31 cellular contexts compared by ENCODE assay signal in genomic region chr3:66812741-66813140, GRCh38.
"Had no signal": no experiment of that assay in that cellular context is flagged by ENCODE, and none has a peak within 500 bp of the region (broad histone marks: within the 10 kb centered on the region; RNA-seq: fewer than 3 reads in every experiment).

No MANE protein-coding gene starts in this region.

- H3K27ac Mint-ChIP-seq: activated CD4-positive, alpha-beta memory T cell treated with anti-CD3 and anti-CD28 coated beads for 36 hours; activated CD4-positive, alpha-beta T cell treated with anti-CD3 and anti-CD28 coated beads for 36 hours; activated CD4-positive, alpha-beta T cell treated with anti-CD3 and anti-CD28 coated beads, Interleukin-2, amount 10 ng/mL, durations not matched to agents 24 days and 14 days; activated CD8-positive, alpha-beta memory T cell treated with anti-CD3 and anti-CD28 coated beads, Interleukin-2, amount 10 ng/mL, durations not matched to agents 7 days and 5 days; activated CD8-positive, alpha-beta T cell treated with anti-CD3 and anti-CD28 coated beads, Interleukin-2, amount 10 ng/mL, durations not matched to agents 7 days and 5 days; activated naive CD4-positive, alpha-beta T cell treated with anti-CD3 and anti-CD28 coated beads for 36 hours; activated naive CD4-positive, alpha-beta T cell treated with anti-CD3 and anti-CD28 coated beads, Interleukin-2, amount 50 U/mL, for 24 hours; activated naive CD8-positive, alpha-beta T cell treated with anti-CD3 and anti-CD28 coated beads for 36 hours; activated naive CD8-positive, alpha-beta T cell treated with anti-CD3 and anti-CD28 coated beads, Interleukin-2, amount 50 U/mL, for 24 hours; activated T-helper 1 cell treated with anti-CD3 and anti-CD28 coated beads, Interleukin-12 subunit alpha, Interleukin-12 subunit beta, Interleukin-2, Interleukin-4 antibody, amounts not matched to agents 30 ng/mL and 10 ng/mL and 1 ng/mL, durations not matched to agents 14 hours and 24 hours and 36 hours; activated T-helper 2 cell treated with anti-CD3 and anti-CD28 coated beads, Interferon-gamma antibody, Interleukin-2, Interleukin-4, amounts not matched to agents 10 μg/mL and 5 μg/mL and 100 μg/mL, durations not matched to agents 14 hours and 24 hours and 36 hours had no signal

- H3K4me3 ChIP-seq: adrenal gland, body of pancreas, colonic mucosa, esophagus squamous epithelium, gastroesophageal sphincter, heart right ventricle had no signal

- H3K27ac ChIP-seq: adrenal gland, body of pancreas, epithelial cell of prostate, esophagus squamous epithelium, heart right ventricle had no signal

- FAIRE-seq: endometrium, endothelial cell of umbilical vein had no signal

- H3K4me1 ChIP-seq: colonic mucosa had no signal

- ATAC-seq: activated CD4-positive, alpha-beta T cell treated with anti-CD3 and anti-CD28 coated beads for 36 hours; activated CD8-positive, alpha-beta memory T cell treated with anti-CD3 and anti-CD28 coated beads, Interleukin-2, amount 10 ng/mL, durations not matched to agents 7 days and 5 days; activated CD8-positive, alpha-beta T cell treated with anti-CD3 and anti-CD28 coated beads, Interleukin-2, amount 10 ng/mL, durations not matched to agents 7 days and 5 days; activated naive CD8-positive, alpha-beta T cell treated with anti-CD3 and anti-CD28 coated beads, Interleukin-2, amount 50 U/mL, for 24 hours; body of pancreas; gastroesophageal sphincter; heart right ventricle had no signal

- H3K4me3 Mint-ChIP-seq: activated CD4-positive, alpha-beta memory T cell treated with anti-CD3 and anti-CD28 coated beads for 36 hours; activated CD4-positive, alpha-beta T cell treated with anti-CD3 and anti-CD28 coated beads for 36 hours; activated CD4-positive, alpha-beta T cell treated with anti-CD3 and anti-CD28 coated beads, Interleukin-2, amount 10 ng/mL, durations not matched to agents 24 days and 14 days; activated CD8-positive, alpha-beta memory T cell treated with anti-CD3 and anti-CD28 coated beads, Interleukin-2, amount 10 ng/mL, durations not matched to agents 7 days and 5 days; activated CD8-positive, alpha-beta T cell treated with anti-CD3 and anti-CD28 coated beads, Interleukin-2, amount 10 ng/mL, durations not matched to agents 7 days and 5 days; activated naive CD4-positive, alpha-beta T cell treated with anti-CD3 and anti-CD28 coated beads for 36 hours; activated naive CD4-positive, alpha-beta T cell treated with anti-CD3 and anti-CD28 coated beads, Interleukin-2, amount 50 U/mL, for 24 hours; activated naive CD8-positive, alpha-beta T cell treated with anti-CD3 and anti-CD28 coated beads for 36 hours; activated naive CD8-positive, alpha-beta T cell treated with anti-CD3 and anti-CD28 coated beads, Interleukin-2, amount 50 U/mL, for 24 hours; activated T-helper 1 cell treated with anti-CD3 and anti-CD28 coated beads, Interleukin-12 subunit alpha, Interleukin-12 subunit beta, Interleukin-2, Interleukin-4 antibody, amounts not matched to agents 30 ng/mL and 10 ng/mL and 1 ng/mL, durations not matched to agents 14 hours and 24 hours and 36 hours had no signal

- DNase-seq: activated CD4-positive, alpha-beta memory T cell treated with anti-CD3 and anti-CD28 coated beads for 36 hours; activated CD4-positive, alpha-beta T cell treated with anti-CD3 and anti-CD28 coated beads for 36 hours; activated CD4-positive, alpha-beta T cell treated with anti-CD3 and anti-CD28 coated beads, Interleukin-2, amount 10 ng/mL, durations not matched to agents 24 days and 14 days; activated CD4-positive, CD25-positive, alpha-beta regulatory T cell; activated CD4-positive, CD25-positive, alpha-beta regulatory T cell treated with anti-CD3 and anti-CD28 coated beads, Interleukin-2, amount 50 U/mL, for 72 hours; activated CD8-positive, alpha-beta memory T cell treated with anti-CD3 and anti-CD28 coated beads, Interleukin-2, amount 10 ng/mL, durations not matched to agents 7 days and 5 days; activated CD8-positive, alpha-beta memory T cell treated with anti-CD3 and anti-CD28 coated beads, Interleukin-2, amount 50 U/mL, for 4 hours; activated CD8-positive, alpha-beta T cell treated with anti-CD3 and anti-CD28 coated beads, Interleukin-2, amount 10 ng/mL, durations not matched to agents 7 days and 5 days; activated effector memory CD4-positive, alpha-beta T cell treated with anti-CD3 and anti-CD28 coated beads, Interleukin-2, amount 50 U/mL, for 16 hours; activated naive CD8-positive, alpha-beta T cell treated with anti-CD3 and anti-CD28 coated beads for 36 hours; activated naive CD8-positive, alpha-beta T cell treated with anti-CD3 and anti-CD28 coated beads, Interleukin-2, amount 50 U/mL, for 24 hours; activated T-cell treated with anti-CD3 and anti-CD28 coated beads, Interleukin-2, amount 50 U/mL, for 1 hour; activated T-cell treated with anti-CD3 and anti-CD28 coated beads, Interleukin-2, amount 50 U/mL, for 48 hours; amygdala; aorta; body of pancreas; caudate nucleus; effector CD8-positive, alpha-beta T cell; esophagus squamous epithelium; heart right ventricle; T-helper 2 cell had no signal

- H3K9me3 ChIP-seq: adrenal gland, body of pancreas, colonic mucosa, esophagus squamous epithelium, gastroesophageal sphincter, heart right ventricle had no signal

- H3K9me3 Mint-ChIP-seq: activated CD4-positive, alpha-beta memory T cell treated with anti-CD3 and anti-CD28 coated beads for 36 hours; activated CD4-positive, alpha-beta T cell treated with anti-CD3 and anti-CD28 coated beads, Interleukin-2, amount 10 ng/mL, durations not matched to agents 24 days and 14 days; activated naive CD4-positive, alpha-beta T cell treated with anti-CD3 and anti-CD28 coated beads for 36 hours; activated naive CD4-positive, alpha-beta T cell treated with anti-CD3 and anti-CD28 coated beads, Interleukin-2, amount 50 U/mL, for 24 hours; activated naive CD8-positive, alpha-beta T cell treated with anti-CD3 and anti-CD28 coated beads for 36 hours; activated naive CD8-positive, alpha-beta T cell treated with anti-CD3 and anti-CD28 coated beads, Interleukin-2, amount 50 U/mL, for 24 hours; activated T-helper 1 cell treated with anti-CD3 and anti-CD28 coated beads, Interleukin-12 subunit alpha, Interleukin-12 subunit beta, Interleukin-2, Interleukin-4 antibody, amounts not matched to agents 30 ng/mL and 10 ng/mL and 1 ng/mL, durations not matched to agents 14 hours and 24 hours and 36 hours; activated T-helper 2 cell treated with anti-CD3 and anti-CD28 coated beads, Interferon-gamma antibody, Interleukin-2, Interleukin-4, amounts not matched to agents 10 μg/mL and 5 μg/mL and 100 μg/mL, durations not matched to agents 14 hours and 24 hours and 36 hours had no signal

- H3K36me3 ChIP-seq: adrenal gland, colonic mucosa, esophagus squamous epithelium, gastroesophageal sphincter, heart right ventricle had no signal

- H3K4me1 Mint-ChIP-seq: activated CD4-positive, alpha-beta T cell treated with anti-CD3 and anti-CD28 coated beads for 36 hours; activated CD4-positive, alpha-beta T cell treated with anti-CD3 and anti-CD28 coated beads, Interleukin-2, amount 10 ng/mL, durations not matched to agents 24 days and 14 days; activated CD8-positive, alpha-beta memory T cell treated with anti-CD3 and anti-CD28 coated beads, Interleukin-2, amount 10 ng/mL, durations not matched to agents 7 days and 5 days; activated naive CD4-positive, alpha-beta T cell treated with anti-CD3 and anti-CD28 coated beads, Interleukin-2, amount 50 U/mL, for 24 hours; activated naive CD8-positive, alpha-beta T cell treated with anti-CD3 and anti-CD28 coated beads for 36 hours; activated naive CD8-positive, alpha-beta T cell treated with anti-CD3 and anti-CD28 coated beads, Interleukin-2, amount 50 U/mL, for 24 hours had no signal

- H3K27me3 ChIP-seq: adrenal gland, body of pancreas, colonic mucosa, esophagus squamous epithelium, gastroesophageal sphincter, heart right ventricle had no signal

- H3K36me3 Mint-ChIP-seq: activated CD4-positive, alpha-beta memory T cell treated with anti-CD3 and anti-CD28 coated beads for 36 hours; activated CD8-positive, alpha-beta memory T cell treated with anti-CD3 and anti-CD28 coated beads, Interleukin-2, amount 10 ng/mL, durations not matched to agents 7 days and 5 days; activated naive CD4-positive, alpha-beta T cell treated with anti-CD3 and anti-CD28 coated beads, Interleukin-2, amount 50 U/mL, for 24 hours; activated naive CD8-positive, alpha-beta T cell treated with anti-CD3 and anti-CD28 coated beads for 36 hours had no signal

- H3K27me3 Mint-ChIP-seq: activated naive CD4-positive, alpha-beta T cell treated with anti-CD3 and anti-CD28 coated beads, Interleukin-2, amount 50 U/mL, for 24 hours had no signal
